ENCODE assay signal across 9 cellular contexts in genomic region chr9:131406567-131407436, GRCh38. TPM values are rescaled to one million over a fixed set of nuclear protein-coding genes. Genes with fewer than 3 reads are reported as not detected.
DNase-seq lines count a peak whose midpoint lies in the region; ATAC-seq and TF ChIP-seq lines count a peak whose summit lies in the region.
"Had no signal": no experiment of that assay in that cellular context is flagged by ENCODE, and none has a peak within 500 bp of the region (broad histone marks: within the 10 kb centered on the region; RNA-seq: fewer than 3 reads in every experiment).

No MANE protein-coding gene starts in this region.

- peaks cover 39 to 89% of the 10 kb centered on the region in 2 donors for H3K4me1 ChIP-seq in ascending aorta
- peaks cover 93% of the 10 kb centered on the region for H3K4me1 ChIP-seq in lower lobe of right lung

- peak; percentile 23 for ATAC-seq in lower lobe of right lung
- no peak for ATAC-seq in GM21529 (IDR thresholded peaks at IDR 0.05; ENCODE audit: unreplicated experiment)
- no peak for ATAC-seq in GM21381 (IDR thresholded peaks at IDR 0.05; ENCODE audit: unreplicated experiment)

- no peaks in the 10 kb centered on the region for H3K27me3 ChIP-seq in ascending aorta
- H3K27me3 ChIP-seq in lower lobe of right lung (ENCODE audit: low read depth), result no peaks in the 10 kb centered on the region
- H3K27me3 ChIP-seq: BE2C had no signal

- H3K4me3 ChIP-seq in ascending aorta, result peak overlapping the region; percentile 37
- peak overlapping the region; percentile 21 for H3K4me3 ChIP-seq in lower lobe of right lung

- peak; percentile 30 for DNase-seq in activated CD4-positive, alpha-beta T cell treated with anti-CD3 and anti-CD28 coated beads for 48 hours
- no peak for DNase-seq in activated CD4-positive, alpha-beta T cell treated with anti-CD3 and anti-CD28 coated beads for 1 hour
- DNase-seq in ascending aorta (ENCODE audit: low spot score in 2 of 2), result no peak
- DNase-seq in lower lobe of right lung, result no peak
- no peak for DNase-seq in NCI-H524 (lab: John Stamatoyannopoulos, UW)
- DNase-seq: BE2C had no signal

- H3K27ac ChIP-seq in ascending aorta (peak overlapping the region; percentile 32 to 50), lower lobe of right lung (peak overlapping the region; percentile 54), temporal lobe (ENCODE audit: low read depth, low read length) (peak overlapping the region; percentile 83)

- H3K9me3 ChIP-seq in ascending aorta (no peaks in the 10 kb centered on the region), lower lobe of right lung (no peaks in the 10 kb centered on the region)
- H3K9me3 ChIP-seq: BE2C had no signal

- intact Hi-C loops in ascending aorta (cut with DNase I) (no loop called here), lower lobe of right lung (cut with DNase I) (no loop called here)

- TF ChIP-seq CTCF in ascending aorta (IDR thresholded peaks at IDR 0.05), result no peak
- TF ChIP-seq CTCF in lower lobe of right lung (IDR thresholded peaks at IDR 0.05), result no peak

- H3K36me3 ChIP-seq in ascending aorta (no peaks in the 10 kb centered on the region), lower lobe of right lung (no peaks in the 10 kb centered on the region)

RNA-seq across cellular contexts. Expression of gene PRRC2B, which starts 12.9 kb away (rescaled TPM):
- total RNA-seq in ascending aorta (199 TPM), lower lobe of right lung (170 TPM), temporal lobe (259 TPM)

Comparison
In these comparisons a context has a peak if more than half of its experiments do, and no peak if none do; other contexts are left out.
1. ATAC-seq: peak in lower lobe of right lung (2 of 2); none in GM21529 (single experiment) and GM21381 (single experiment).
2. Peak in every context shown above with its lines, with median percentiles within 50 percentile points of each other: H3K27ac ChIP-seq.